ENCODE assay signal across 1 cellular context in the genomic region with DNA sequence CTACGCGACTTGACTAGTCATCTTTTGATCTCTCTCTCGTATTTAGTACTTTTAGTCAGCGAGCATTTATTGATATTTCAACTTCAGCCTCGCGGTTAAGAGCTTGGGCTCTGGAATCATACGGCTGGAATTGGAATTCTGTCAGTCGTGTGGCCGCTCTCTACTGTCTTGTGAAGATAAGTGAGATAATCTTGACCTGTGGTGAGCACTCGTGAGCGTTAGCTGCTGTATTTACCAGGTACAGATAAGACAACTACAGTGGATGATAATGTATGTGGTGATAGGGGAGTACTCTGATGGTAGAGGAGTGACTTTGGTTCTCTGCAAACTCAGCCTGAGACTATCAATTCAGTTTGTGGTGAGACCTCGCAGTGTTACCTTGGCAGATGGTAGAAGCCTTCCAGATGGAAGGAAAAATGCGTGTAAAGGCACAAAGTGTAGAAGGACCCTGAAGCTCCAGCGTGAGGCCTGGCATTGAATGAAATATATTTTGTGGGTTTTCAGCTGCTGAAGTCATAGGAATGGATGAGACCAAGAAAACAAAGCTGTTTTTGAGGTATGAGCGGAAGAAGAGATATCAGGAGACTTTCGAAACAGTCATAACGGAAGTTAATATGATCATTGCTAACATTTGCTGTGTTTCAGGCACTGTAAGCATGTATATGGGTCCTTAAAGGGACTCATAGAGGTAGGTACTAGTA.
TF ChIP-seq lines count a peak whose summit lies in the region.

No MANE protein-coding gene starts in this region.

TF ChIP-seq in endothelial cell of umbilical vein, 7 proteins besides CTCF, POLR2A, EP300 and RAD21 (continued from another document):
- TF ChIP-seq EZH2 (IDR thresholded peaks at IDR 0.05; ENCODE audit: borderline replicate concordance, low read depth, low read length, severe bottlenecking), result no peak
- no peak for TF ChIP-seq JUN (IDR thresholded peaks at IDR 0.05; ENCODE audit: borderline replicate concordance, insufficient read depth, insufficient read length, low read depth)
